Comparison of ENCODE assay signal across 17 cellular contexts in genomic region chr2:95058466-95058988, GRCh38. TPM values are rescaled to one million over a fixed set of nuclear protein-coding genes. Genes with fewer than 3 reads are reported as not detected.
DNase-seq lines count a peak whose midpoint lies in the region; ATAC-seq, FAIRE-seq and TF ChIP-seq lines count a peak whose summit lies in the region.
"Had no signal": no experiment of that assay in that cellular context is flagged by ENCODE, and none has a peak within 500 bp of the region (broad histone marks: within the 10 kb centered on the region; RNA-seq: fewer than 3 reads in every experiment).

No MANE protein-coding gene starts in this region.

- intact Hi-C loops in pancreas (cut with DNase I): no loop called here

- H3K4me1 ChIP-seq in endodermal cell (ENCODE audit: control insufficient read depth, insufficient read depth, low read length) (no peaks in the 10 kb centered on the region), pancreas (no peaks in the 10 kb centered on the region)
- H3K4me1 ChIP-seq: prostate gland had no signal

- peaks cover 11% of the 10 kb centered on the region for H3K4me1 Mint-ChIP-seq in endodermal cell

- H3K27ac ChIP-seq in endodermal cell (ENCODE audit: low read depth, low read length) (no peak overlapping the region), pancreas (peak overlapping the region in 3 of 4 donors; percentile 13 to 37 (median 31))
- H3K27ac ChIP-seq: prostate gland had no signal

- WGBS in endodermal cell (ENCODE audit: insufficient coverage in 1 of 2, insufficient read length in 1 of 2), 2 experiments: 86 to 93% methylated on average over 5 to 9 of the region's 9 CpGs
- WGBS in pancreas, 2 donors: 43 to 56% methylated on average over 9 of the region's 9 CpGs

- H3K9me3 ChIP-seq in endodermal cell (ENCODE audit: control insufficient read depth, low read length): no peaks in the 10 kb centered on the region
- H3K9me3 ChIP-seq in pancreas: no peaks in the 10 kb centered on the region
- H3K9me3 ChIP-seq: prostate gland had no signal

- H3K36me3 ChIP-seq in endodermal cell (ENCODE audit: control insufficient read depth, insufficient read depth, low read length) (no peaks in the 10 kb centered on the region), pancreas (no peaks in the 10 kb centered on the region)
- H3K36me3 ChIP-seq: prostate gland had no signal

- H3K9me3 Mint-ChIP-seq in endodermal cell: no peaks in the 10 kb centered on the region
- H3K9me3 Mint-ChIP-seq: stimulated activated naive CD8-positive, alpha-beta T cell treated with anti-CD3 and anti-CD28 coated beads, Interleukin-15, amount 100 ng/mL, for 72 hours had no signal

- TF ChIP-seq CTCF in endodermal cell (conservative IDR thresholded peaks at IDR 0.05) (no peak), pancreas (IDR thresholded peaks at IDR 0.05) (no peak)

- no peaks in the 10 kb centered on the region for H3K36me3 Mint-ChIP-seq in endodermal cell (ENCODE audit: low read depth)

- H3K4me3 ChIP-seq in endodermal cell (ENCODE audit: low read length): no peak overlapping the region
- no peak overlapping the region for H3K4me3 ChIP-seq in pancreas
- H3K4me3 ChIP-seq: prostate gland had no signal

- H3K9ac ChIP-seq in endodermal cell (ENCODE audit: extremely low read depth, low read length, poor library complexity, severe bottlenecking): no peak overlapping the region

- no peak overlapping the region for H3K4me3 Mint-ChIP-seq in endodermal cell

- FAIRE-seq in pancreas (lab: Jason Lieb, UNC): no peak
- FAIRE-seq: colon, GM12892, TTC549 had no signal

- ATAC-seq in pancreas (peak in 2 of 4 donors; percentile 11 to 39), GM19455 (IDR thresholded peaks at IDR 0.05; ENCODE audit: unreplicated experiment) (no peak)
- ATAC-seq: stimulated activated naive CD8-positive, alpha-beta T cell treated with anti-CD3 and anti-CD28 coated beads, Interleukin-15, amount 100 ng/mL, for 72 hours had no signal

- peaks cover 17% of the 10 kb centered on the region for H3K27me3 Mint-ChIP-seq in endodermal cell (ENCODE audit: insufficient read depth)
- H3K27me3 Mint-ChIP-seq: stimulated activated naive CD8-positive, alpha-beta T cell treated with anti-CD3 and anti-CD28 coated beads, Interleukin-15, amount 100 ng/mL, for 72 hours had no signal

- peaks cover 6% of the 10 kb centered on the region for H3K27me3 ChIP-seq in endodermal cell (ENCODE audit: control insufficient read depth, insufficient read depth, low read length, poor library complexity, severe bottlenecking)
- H3K27me3 ChIP-seq in pancreas: no peaks in the 10 kb centered on the region

- DNase-seq in activated CD4-positive, CD25-positive, alpha-beta regulatory T cell treated with anti-CD3 and anti-CD28 coated beads, Interleukin-2, amount 50 U/mL, for 72 hours: peak; percentile 24
- no peak for DNase-seq in activated CD4-positive, CD25-positive, alpha-beta regulatory T cell (lab: John Stamatoyannopoulos, UW)
- DNase-seq in HK-2 (ENCODE audit: unreplicated experiment) (peak; percentile 40), endodermal cell (peak; percentile 15), pancreas (no peak), DMS153 treated with DMSO at 0.1 percent for 48 hours (lab: John Stamatoyannopoulos, UW; ENCODE audit: unreplicated experiment) (no peak)
- no peak for DNase-seq in activated CD4-positive, alpha-beta T cell treated with anti-CD3 and anti-CD28 coated beads for 4 hours
- DNase-seq: amniotic stem cell, COR-L47, NCI-H146 had no signal

- H3K27ac Mint-ChIP-seq in endodermal cell: no peak overlapping the region

RNA-seq across cellular contexts. Expression of gene MAL, which starts 33.0 kb away (rescaled TPM):
- total RNA-seq in endodermal cell: not detected
- polyA plus RNA-seq in endodermal cell (2013, experiment 1 of 2): 10.1 TPM
- 9.4 TPM for polyA plus RNA-seq in endodermal cell (2013, experiment 2 of 2)
- total RNA-seq in pancreas: 1 to 10 TPM in 1 of 6 donors, under 1 TPM in 4, not detected in 1; 0.25 to 1.2 (median 0.55) TPM
- 1 to 10 TPM; 1.6 to 1.9 TPM for polyA plus RNA-seq in pancreas
- total RNA-seq: G401 had no signal

Comparison
In these comparisons a context has a peak if more than half of its experiments do, and no peak if none do; other contexts are left out.
1. DNase-seq: peak in activated CD4-positive, CD25-positive, alpha-beta regulatory T cell treated with anti-CD3 and anti-CD28 coated beads, Interleukin-2, amount 50 U/mL, for 72 hours (single experiment), HK-2 (single experiment) and endodermal cell (single experiment); none in activated CD4-positive, CD25-positive, alpha-beta regulatory T cell (0 of 4), pancreas (0 of 6), DMS153 treated with DMSO at 0.1 percent for 48 hours (single experiment) and activated CD4-positive, alpha-beta T cell treated with anti-CD3 and anti-CD28 coated beads for 4 hours (0 of 2).